29 cellular contexts compared by ENCODE assay signal in genomic region chr13:43273362-43273761, GRCh38.
DNase-seq lines count a peak whose midpoint lies in the region; ATAC-seq and TF ChIP-seq lines count a peak whose summit lies in the region.
"Had no signal": no experiment of that assay in that cellular context is flagged by ENCODE, and none has a peak within 500 bp of the region (broad histone marks: within the 10 kb centered on the region; RNA-seq: fewer than 3 reads in every experiment).

No MANE protein-coding gene starts in this region.

- CTCF ChIA-PET in mammary epithelial cell (lab: Charles Lee; ENCODE audit: low non-redundant PET): no interaction called here

- no peak overlapping the region for H3K4me3 Mint-ChIP-seq in progenitor cell of endocrine pancreas (ENCODE audit: low read depth)
- H3K4me3 Mint-ChIP-seq: activated CD8-positive, alpha-beta T cell treated with anti-CD3 and anti-CD28 coated beads, Interleukin-2, amount 10 ng/mL, durations not matched to agents 7 days and 5 days; central memory CD8-positive, alpha-beta T cell; neural crest cell; stimulated activated naive B cell treated with anti-CD40 and anti-IgM and Interleukin-4, amounts not matched to agents 10 μg/mL and 1 μg/mL and 100 μg/mL, for 72 hours had no signal

- H3K36me3 ChIP-seq in mammary epithelial cell (ENCODE audit: insufficient read depth, low read length) (no peaks in the 10 kb centered on the region), mesenchymal stem cell (ENCODE audit: control insufficient read depth in 1 of 2, insufficient read depth in 2 of 2, low read depth in 1 of 2, low read length in 2 of 2) (no peaks in the 10 kb centered on the region)
- H3K36me3 ChIP-seq: BLaER1 treated with 17β-estradiol and CSF1 and Interleukin-3, amounts not matched to agents 10 nM and 100 nM; left ventricle myocardium inferior; prostate gland had no signal

- H4K20me1 ChIP-seq in mammary epithelial cell (ENCODE audit: insufficient read depth, low read length): no peaks in the 10 kb centered on the region
- H4K20me1 ChIP-seq: BLaER1 treated with 17β-estradiol and CSF1 and Interleukin-3, amounts not matched to agents 10 nM and 100 nM had no signal

- no peak overlapping the region for H2BK120ac ChIP-seq in mesenchymal stem cell (ENCODE audit: low read depth, low read length)

- no peak overlapping the region for H4K8ac ChIP-seq in mesenchymal stem cell (ENCODE audit: low read length)

- H3K27me3 Mint-ChIP-seq in progenitor cell of endocrine pancreas: no peaks in the 10 kb centered on the region

- H3K23ac ChIP-seq in mesenchymal stem cell (ENCODE audit: low read length in 2 of 2): no peak overlapping the region

- no peak overlapping the region for H2AK5ac ChIP-seq in mesenchymal stem cell (ENCODE audit: low read length, severe bottlenecking)

- no peak overlapping the region for H4K91ac ChIP-seq in mesenchymal stem cell (ENCODE audit: low read length)

- H3K4me3 ChIP-seq in mammary epithelial cell (replicated peaks in 1 of 3; ENCODE audit: insufficient read depth in 1 of 3, low read depth in 2 of 3, low read length in 3 of 3): no peak overlapping the region
- H3K4me3 ChIP-seq in mesenchymal stem cell (ENCODE audit: insufficient read depth in 1 of 2, low read depth in 1 of 2, low read length in 2 of 2): no peak overlapping the region
- H3K4me3 ChIP-seq: BLaER1 treated with 17β-estradiol and CSF1 and Interleukin-3, amounts not matched to agents 10 nM and 100 nM; left ventricle myocardium inferior; PC-9; prostate gland; testis had no signal

- no peak overlapping the region for H3K27ac Mint-ChIP-seq in progenitor cell of endocrine pancreas
- H3K27ac Mint-ChIP-seq: activated CD8-positive, alpha-beta T cell treated with anti-CD3 and anti-CD28 coated beads, Interleukin-2, amount 10 ng/mL, durations not matched to agents 7 days and 5 days; stimulated activated naive B cell treated with anti-CD40 and anti-IgM and Interleukin-4, amounts not matched to agents 10 μg/mL and 1 μg/mL and 100 μg/mL, for 72 hours had no signal

- H3K9me3 Mint-ChIP-seq in progenitor cell of endocrine pancreas (ENCODE audit: low read depth): no peaks in the 10 kb centered on the region
- H3K9me3 Mint-ChIP-seq: central memory CD8-positive, alpha-beta T cell; neural crest cell; stimulated activated naive B cell treated with anti-CD40 and anti-IgM and Interleukin-4, amounts not matched to agents 10 μg/mL and 1 μg/mL and 100 μg/mL, for 72 hours had no signal

- H3K27me3 ChIP-seq in mammary epithelial cell (ENCODE audit: insufficient read depth, low read length) (no peaks in the 10 kb centered on the region), mesenchymal stem cell (ENCODE audit: control insufficient read depth in 1 of 2, insufficient read depth in 1 of 2, low read length in 2 of 2) (no peaks in the 10 kb centered on the region)
- H3K27me3 ChIP-seq: BLaER1 treated with 17β-estradiol and CSF1 and Interleukin-3, amounts not matched to agents 10 nM and 100 nM; testis had no signal

- H3K36me3 Mint-ChIP-seq in progenitor cell of endocrine pancreas (ENCODE audit: insufficient read depth): no peaks in the 10 kb centered on the region
- H3K36me3 Mint-ChIP-seq: stimulated activated naive B cell treated with anti-CD40 and anti-IgM and Interleukin-4, amounts not matched to agents 10 μg/mL and 1 μg/mL and 100 μg/mL, for 72 hours had no signal

- peaks cover 42% of the 10 kb centered on the region for H3K4me1 Mint-ChIP-seq in progenitor cell of endocrine pancreas (ENCODE audit: low read depth)
- H3K4me1 Mint-ChIP-seq: central memory CD8-positive, alpha-beta T cell; stimulated activated naive B cell treated with anti-CD40 and anti-IgM and Interleukin-4, amounts not matched to agents 10 μg/mL and 1 μg/mL and 100 μg/mL, for 72 hours had no signal

- no peak overlapping the region for H3K4ac ChIP-seq in mesenchymal stem cell (ENCODE audit: low read depth in 1 of 2, low read length in 2 of 2)

- TF ChIP-seq CTCF in mammary epithelial cell (conservative IDR thresholded peaks at IDR 0.05 in 1 of 2, IDR thresholded peaks at IDR 0.05 in 1 of 2; ENCODE audit: extremely low read depth in 1 of 2, insufficient read depth in 1 of 2, low read depth in 1 of 2, low read length in 2 of 2) (no peak), progenitor cell of endocrine pancreas (IDR thresholded peaks at IDR 0.05; ENCODE audit: unreplicated experiment) (no peak)

- BruUV-seq in mammary epithelial cell (replicated peaks; lab: Mats Ljungman, UMichigan): no TSS peak

- intact Hi-C loops in mammary epithelial cell (cut with micrococcal nuclease): no loop called here

- no peak overlapping the region for H3K14ac ChIP-seq in mesenchymal stem cell (ENCODE audit: low read length in 2 of 2)

- dilution Hi-C loops in mammary epithelial cell (cut with HindIII; ENCODE audit: low sequenced_read_pairs): no loop called here

- in situ Hi-C loops in mammary epithelial cell (cut with MboI; ENCODE audit: low sequenced_read_pairs in 2 of 2): no loop called here

- H3K9ac ChIP-seq in mammary epithelial cell (ENCODE audit: insufficient read depth, low read length) (no peak overlapping the region), mesenchymal stem cell (ENCODE audit: low read length) (no peak overlapping the region)
- H3K9ac ChIP-seq: BLaER1 treated with 17β-estradiol and CSF1 and Interleukin-3, amounts not matched to agents 10 nM and 100 nM had no signal

- no peak overlapping the region for H2BK5ac ChIP-seq in mesenchymal stem cell (ENCODE audit: low read depth, low read length, poor library complexity, severe bottlenecking)

- no peaks in the 10 kb centered on the region for H3K79me1 ChIP-seq in mesenchymal stem cell (replicated peaks; ENCODE audit: low read length, poor library complexity, severe bottlenecking)

- H2BK15ac ChIP-seq in mesenchymal stem cell (ENCODE audit: low read depth, poor library complexity, severe bottlenecking): no peak overlapping the region

- H3K4me1 ChIP-seq in mammary epithelial cell (ENCODE audit: insufficient read depth, low read length) (peaks cover 26% of the 10 kb centered on the region), mesenchymal stem cell (ENCODE audit: control insufficient read depth, insufficient read depth, low read depth, low read length) (peaks cover 11% of the 10 kb centered on the region)
- H3K4me1 ChIP-seq: BLaER1 treated with 17β-estradiol and CSF1 and Interleukin-3, amounts not matched to agents 10 nM and 100 nM; prostate gland; testis had no signal

- H3K27ac ChIP-seq in mammary epithelial cell (ENCODE audit: insufficient read depth, low read depth, low read length) (no peak overlapping the region), mesenchymal stem cell (ENCODE audit: low read length, poor library complexity, severe bottlenecking) (peak overlapping the region; percentile 24)
- H3K27ac ChIP-seq: BLaER1 treated with 17β-estradiol and CSF1 and Interleukin-3, amounts not matched to agents 10 nM and 100 nM; HL-60; left ventricle myocardium inferior; PC-9; prostate gland; testis had no signal

- H2AFZ ChIP-seq in mammary epithelial cell (ENCODE audit: low read depth, low read length): no peak overlapping the region
- H2AFZ ChIP-seq in mesenchymal stem cell (ENCODE audit: low read depth, low read length): no peak overlapping the region
- H2AFZ ChIP-seq: PC-9 had no signal

- no peak for ATAC-seq in GM19035 (IDR thresholded peaks at IDR 0.05; ENCODE audit: unreplicated experiment)
- ATAC-seq: activated CD4-positive, CD25-positive, alpha-beta regulatory T cell treated with anti-CD3 and anti-CD28 coated beads, Interleukin-2, amount 50 U/mL, for 24 hours; activated CD8-positive, alpha-beta T cell treated with anti-CD3 and anti-CD28 coated beads, Interleukin-2, amount 10 ng/mL, durations not matched to agents 7 days and 5 days; esophagus mucosa; stimulated activated naive B cell treated with anti-CD40 and anti-IgM and Interleukin-4, amounts not matched to agents 10 μg/mL and 1 μg/mL and 100 μg/mL, for 72 hours had no signal

- peak overlapping the region in 1 of 2 experiments; percentile 92 for H2BK12ac ChIP-seq in mesenchymal stem cell (ENCODE audit: low read length in 2 of 2)

- no peaks in the 10 kb centered on the region for H3K9me3 ChIP-seq in mammary epithelial cell (replicated peaks; ENCODE audit: insufficient read depth, low read length)
- H3K9me3 ChIP-seq in mesenchymal stem cell (ENCODE audit: control insufficient read depth, low read length): no peaks in the 10 kb centered on the region
- H3K9me3 ChIP-seq: BLaER1 treated with 17β-estradiol and CSF1 and Interleukin-3, amounts not matched to agents 10 nM and 100 nM; left ventricle myocardium inferior; prostate gland; testis had no signal

- no peak overlapping the region for H3K4me2 ChIP-seq in mammary epithelial cell (ENCODE audit: insufficient read depth, low read depth, low read length)
- no peak overlapping the region for H3K4me2 ChIP-seq in mesenchymal stem cell (ENCODE audit: low read length, poor library complexity, severe bottlenecking)
- H3K4me2 ChIP-seq: BLaER1 treated with 17β-estradiol and CSF1 and Interleukin-3, amounts not matched to agents 10 nM and 100 nM; PC-9 had no signal

- DNase-seq in NCI-H345 (lab: John Stamatoyannopoulos, UW) (peak; percentile 59), NCI-H345 treated with DMSO at 0.1 percent for 48 hours (lab: John Stamatoyannopoulos, UW; ENCODE audit: unreplicated experiment) (no peak), M059J (ENCODE audit: low read depth) (peak; percentile 59), mammary epithelial cell (peak; percentile 63), mesenchymal stem cell (peak; percentile 17), progenitor cell of endocrine pancreas (ENCODE audit: low spot score, unreplicated experiment) (no peak), GM19238 (ENCODE audit: insufficient read length, low spot score) (no peak)
- DNase-seq: activated CD8-positive, alpha-beta T cell treated with anti-CD3 and anti-CD28 coated beads, Interleukin-2, amount 10 ng/mL, durations not matched to agents 7 days and 5 days; activated naive CD4-positive, alpha-beta T cell; activated T-cell treated with anti-CD3 and anti-CD28 coated beads, Interleukin-2, amount 50 U/mL, for 1 hour; amniotic stem cell; Calu3; GF-D8; head of caudate nucleus; left ventricle myocardium inferior; NCI-H774; PC-9; stimulated activated CD4-positive, alpha-beta T cell treated with anti-CD3 and anti-CD28 coated beads, Interleukin-2, amount 100 ng/mL, for 24 hours; stimulated activated naive B cell treated with anti-CD40 and anti-IgM and Interleukin-4, amounts not matched to agents 10 μg/mL and 1 μg/mL and 100 μg/mL, for 72 hours; T1000; testis had no signal

- no peaks in the 10 kb centered on the region for H3K79me2 ChIP-seq in mammary epithelial cell (ENCODE audit: insufficient read depth, low read length)

- WGBS in mammary epithelial cell (ENCODE audit: low coverage, missing lambda C conversion rate): 95% methylated on average over 2 of the region's 2 CpGs
- 98% methylated on average over 2 of the region's 2 CpGs for WGBS in mesenchymal stem cell

- H3K18ac ChIP-seq in mesenchymal stem cell (ENCODE audit: low read depth in 1 of 2, low read length in 2 of 2): peak overlapping the region in 1 of 2 experiments; percentile 6

Comparison
In these comparisons a context has a peak if more than half of its experiments do, and no peak if none do; other contexts are left out.
1. DNase-seq: peak in NCI-H345 (single experiment), M059J (single experiment), mammary epithelial cell (single experiment) and mesenchymal stem cell (single experiment); none in NCI-H345 treated with DMSO at 0.1 percent for 48 hours (single experiment), progenitor cell of endocrine pancreas (single experiment) and GM19238 (single experiment).